In genomic region chr5:73256012-73256411, GRCh38 we compare ENCODE assay signal across 27 cellular contexts.
"Had no signal": no experiment of that assay in that cellular context is flagged by ENCODE, and none has a peak within 500 bp of the region (broad histone marks: within the 10 kb centered on the region; RNA-seq: fewer than 3 reads in every experiment).

No MANE protein-coding gene starts in this region.

- H3K4me1 ChIP-seq: ascending aorta, breast epithelium, gastrocnemius medialis, heart left ventricle had no signal

- DNase-seq: activated CD4-positive, alpha-beta memory T cell treated with anti-CD3 and anti-CD28 coated beads for 36 hours; activated CD4-positive, alpha-beta T cell treated with anti-CD3 and anti-CD28 coated beads for 36 hours; activated CD4-positive, alpha-beta T cell treated with anti-CD3 and anti-CD28 coated beads, Interleukin-2, amount 10 ng/mL, durations not matched to agents 24 days and 14 days; activated CD4-positive, CD25-positive, alpha-beta regulatory T cell; activated CD4-positive, CD25-positive, alpha-beta regulatory T cell treated with anti-CD3 and anti-CD28 coated beads, Interleukin-2, amount 50 U/mL, for 72 hours; activated CD8-positive, alpha-beta memory T cell treated with anti-CD3 and anti-CD28 coated beads, Interleukin-2, amount 10 ng/mL, durations not matched to agents 7 days and 5 days; activated CD8-positive, alpha-beta memory T cell treated with anti-CD3 and anti-CD28 coated beads, Interleukin-2, amount 50 U/mL, for 4 hours; activated CD8-positive, alpha-beta T cell treated with anti-CD3 and anti-CD28 coated beads, Interleukin-2, amount 10 ng/mL, durations not matched to agents 7 days and 5 days; activated effector memory CD4-positive, alpha-beta T cell treated with anti-CD3 and anti-CD28 coated beads, Interleukin-2, amount 50 U/mL, for 16 hours; activated naive CD4-positive, alpha-beta T cell treated with anti-CD3 and anti-CD28 coated beads for 36 hours; activated naive CD8-positive, alpha-beta T cell treated with anti-CD3 and anti-CD28 coated beads for 36 hours; activated naive CD8-positive, alpha-beta T cell treated with anti-CD3 and anti-CD28 coated beads, Interleukin-2, amount 50 U/mL, for 24 hours; activated T-cell treated with anti-CD3 and anti-CD28 coated beads, Interleukin-2, amount 50 U/mL, for 1 hour; activated T-cell treated with anti-CD3 and anti-CD28 coated beads, Interleukin-2, amount 50 U/mL, for 48 hours; central memory CD4-positive, alpha-beta T cell; dorsolateral prefrontal cortex; effector memory CD4-positive, alpha-beta T cell; endodermal cell; foreskin keratinocyte; gastrocnemius medialis; glutamatergic neuron; heart left ventricle; T-helper 2 cell had no signal

- H3K36me3 ChIP-seq: ascending aorta, breast epithelium, cardiac muscle cell, gastrocnemius medialis, heart left ventricle had no signal

- H3K27ac ChIP-seq: ascending aorta, breast epithelium, cardiac muscle cell, coronary artery, dorsolateral prefrontal cortex, foreskin keratinocyte, gastrocnemius medialis, heart left ventricle had no signal

- H3K9me3 ChIP-seq: ascending aorta, gastrocnemius medialis had no signal

- H3K27me3 ChIP-seq: ascending aorta, breast epithelium, cardiac muscle cell, foreskin keratinocyte had no signal

- H3K4me3 ChIP-seq: ascending aorta, breast epithelium, cardiac muscle cell, coronary artery, dorsolateral prefrontal cortex, gastrocnemius medialis, heart left ventricle had no signal

- ATAC-seq: activated CD4-positive, alpha-beta T cell treated with anti-CD3 and anti-CD28 coated beads for 36 hours; activated CD8-positive, alpha-beta memory T cell treated with anti-CD3 and anti-CD28 coated beads, Interleukin-2, amount 10 ng/mL, durations not matched to agents 7 days and 5 days; activated CD8-positive, alpha-beta T cell treated with anti-CD3 and anti-CD28 coated beads, Interleukin-2, amount 10 ng/mL, durations not matched to agents 7 days and 5 days; activated naive CD8-positive, alpha-beta T cell treated with anti-CD3 and anti-CD28 coated beads, Interleukin-2, amount 50 U/mL, for 24 hours; gastrocnemius medialis; heart left ventricle had no signal
